16 cellular contexts compared by ENCODE assay signal in genomic region chr5:17154211-17154996, GRCh38.
A peak's percentile ranks its signal among the peaks of the same experiment; 100 is the strongest.
DNase-seq lines count a peak whose midpoint lies in the region; ATAC-seq and TF ChIP-seq lines count a peak whose summit lies in the region.
"Had no signal": no experiment of that assay in that cellular context is flagged by ENCODE, and none has a peak within 500 bp of the region (broad histone marks: within the 10 kb centered on the region; RNA-seq: fewer than 3 reads in every experiment).

No MANE protein-coding gene starts in this region.

- WGBS in SK-N-SH (ENCODE audit: low lambda C conversion rate): 53% methylated on average over 5 of the region's 5 CpGs

- POLR2A ChIA-PET in SK-N-SH (lab: Yijun Ruan, JAX): no interaction called here

- H3K4me1 ChIP-seq in SK-N-SH (ENCODE audit: control insufficient read depth in 1 of 2, insufficient read depth in 2 of 2, low read depth in 1 of 2, low read length in 1 of 2) (peaks cover 0 to 21% of the 10 kb centered on the region in 2 experiments; a peak in 2 of 4 replicates), RWPE2 (ENCODE audit: insufficient read depth, poor library complexity, severe bottlenecking) (peaks cover 30% of the 10 kb centered on the region), vagina (no peaks in the 10 kb centered on the region)
- H3K4me1 ChIP-seq: heart right ventricle, psoas muscle had no signal

- H3K9ac ChIP-seq in SK-N-SH: no peak overlapping the region

- peaks cover 30% of the 10 kb centered on the region for H3F3A ChIP-seq in SK-N-SH (replicated peaks; ENCODE audit: insufficient read depth)

- peak overlapping the region in 1 of 2 experiments; percentile 68; a peak in 2 of 4 replicates for H3K27ac ChIP-seq in SK-N-SH (ENCODE audit: low read depth in 2 of 2, low read length in 1 of 2)
- peak overlapping the region; percentile 79 for H3K27ac ChIP-seq in RWPE2 (ENCODE audit: poor library complexity, severe bottlenecking)
- H3K27ac ChIP-seq in vagina: no peak overlapping the region
- H3K27ac ChIP-seq: coronary artery, heart right ventricle, psoas muscle had no signal

- H3K4me2 ChIP-seq in SK-N-SH: no peak overlapping the region

- no peak for TF ChIP-seq RAD21 in SK-N-SH (IDR thresholded peaks at IDR 0.05; ENCODE audit: low read length)

- no peaks in the 10 kb centered on the region for H4K20me1 ChIP-seq in SK-N-SH (ENCODE audit: insufficient read depth)

- no peak for DNase-seq in SK-N-SH
- DNase-seq in RWPE2 (ENCODE audit: low spot score): no peak
- DNase-seq in epithelial cell of proximal tubule (ENCODE audit: low read depth): peak; percentile 60
- DNase-seq in anterior cingulate cortex (lab: John Stamatoyannopoulos, UW): no peak
- DNase-seq in activated CD8-positive, alpha-beta memory T cell treated with anti-CD3 and anti-CD28 coated beads, Interleukin-2, amount 50 U/mL, for 4 hours: no peak
- no peak for DNase-seq in vagina (ENCODE audit: extremely low spot score in 2 of 2)
- DNase-seq in stimulated activated CD4-positive, alpha-beta T cell treated with anti-CD3 and anti-CD28 coated beads, Interleukin-4, amount 100 ng/mL, for 4 hours: no peak
- DNase-seq: activated CD4-positive, alpha-beta T cell treated with anti-CD3 and anti-CD28 coated beads, Interleukin-2, amount 50 U/mL, for 4 hours; DMS79 treated with DMSO at 0.1 percent for 48 hours; heart right ventricle; Karpas-422; NCI-H526; psoas muscle; T-cell had no signal

- H3K9me2 ChIP-seq in SK-N-SH: no peaks in the 10 kb centered on the region

- TF ChIP-seq CTCF in SK-N-SH (IDR thresholded peaks at IDR 0.05) (no peak), RWPE2 (IDR thresholded peaks at IDR 0.05; ENCODE audit: poor library complexity, severe bottlenecking) (no peak), epithelial cell of proximal tubule (conservative IDR thresholded peaks at IDR 0.05; ENCODE audit: low read depth, low read length) (no peak), vagina (IDR thresholded peaks at IDR 0.05) (no peak)

- H3K27me3 ChIP-seq in SK-N-SH (ENCODE audit: insufficient read depth) (no peaks in the 10 kb centered on the region), RWPE2 (ENCODE audit: insufficient read depth, poor library complexity, severe bottlenecking) (no peaks in the 10 kb centered on the region), vagina (no peaks in the 10 kb centered on the region)

- H3K9me3 ChIP-seq in SK-N-SH (no peaks in the 10 kb centered on the region), RWPE2 (ENCODE audit: severe bottlenecking) (no peaks in the 10 kb centered on the region), vagina (no peaks in the 10 kb centered on the region)
- H3K9me3 ChIP-seq: heart right ventricle, psoas muscle had no signal

- no peak for TF ChIP-seq POLR2A in vagina (IDR thresholded peaks at IDR 0.05)

- ATAC-seq in SK-N-SH treated with all-trans-retinoic acid at 6 μM for 48 hours (no peak), RWPE2 (ENCODE audit: low read depth) (peak; percentile 84)
- ATAC-seq: heart right ventricle, psoas muscle, T-cell had no signal

- peaks cover 3% of the 10 kb centered on the region; the same call in 1 of the 2 replicates for H3K79me2 ChIP-seq in SK-N-SH (ENCODE audit: insufficient read depth)

- intact Hi-C loops in vagina (cut with DNase I): no loop called here

- H3K36me3 ChIP-seq in SK-N-SH (replicated peaks in 1 of 2; ENCODE audit: control insufficient read depth in 1 of 2, insufficient read depth in 2 of 2, low read length in 1 of 2) (no peaks in the 10 kb centered on the region), RWPE2 (ENCODE audit: low read depth) (no peaks in the 10 kb centered on the region), vagina (no peaks in the 10 kb centered on the region)
- H3K36me3 ChIP-seq: heart right ventricle had no signal

- H2AFZ ChIP-seq in SK-N-SH (ENCODE audit: low read depth): 0 out of 2 replicates have a peak overlapping the region, but pooled peaks have one; percentile 3

- H3K4me3 ChIP-seq in SK-N-SH (ENCODE audit: low read depth in 2 of 2, low read length in 1 of 2): no peak overlapping the region
- H3K4me3 ChIP-seq in RWPE2 (ENCODE audit: severe bottlenecking): no peak overlapping the region
- H3K4me3 ChIP-seq in epithelial cell of proximal tubule (ENCODE audit: low read depth, low read length): no peak overlapping the region
- no peak overlapping the region for H3K4me3 ChIP-seq in vagina
- H3K4me3 ChIP-seq: coronary artery, heart right ventricle, psoas muscle had no signal

- 0 out of 4 replicates have a peak, but pooled peaks of 1 of the 2 experiments have one; percentile 30 for TF ChIP-seq EP300 in SK-N-SH (IDR thresholded peaks at IDR 0.05; ENCODE audit: borderline replicate concordance in 1 of 2, low read depth in 1 of 2, low read length in 1 of 2)

- CTCF ChIA-PET in SK-N-SH (lab: Yijun Ruan, JAX): interaction anchor here (0.9 to 3.0 kb wide), 4 partner anchors 21 to 365 kb away, joined by 3 to 16 read pairs (median 8); no protein-coding TSS in a partner anchor

TF ChIP-seq in SK-N-SH, 30 proteins besides CTCF, POLR2A, EP300 and RAD21 (continues in another document):
- TF ChIP-seq MXI1 (IDR thresholded peaks at IDR 0.05; ENCODE audit: low read depth, low read length) (no peak), SIN3A (IDR thresholded peaks at IDR 0.05; ENCODE audit: borderline replicate concordance, low read depth, low read length) (no peak), NFIC (IDR thresholded peaks at IDR 0.05; ENCODE audit: borderline replicate concordance) (peak; percentile 31; the same call in 1 of the 2 replicates), RXRA (IDR thresholded peaks at IDR 0.05; ENCODE audit: borderline replicate concordance, low read depth) (peak; percentile 54), TCF12 (IDR thresholded peaks at IDR 0.05) (peak; percentile 51; the same call in 1 of the 2 replicates), MEF2A (IDR thresholded peaks at IDR 0.05; ENCODE audit: borderline replicate concordance, low read depth) (no peak), ELF1 (IDR thresholded peaks at IDR 0.05) (no peak)
- TF ChIP-seq, protein P1, sequence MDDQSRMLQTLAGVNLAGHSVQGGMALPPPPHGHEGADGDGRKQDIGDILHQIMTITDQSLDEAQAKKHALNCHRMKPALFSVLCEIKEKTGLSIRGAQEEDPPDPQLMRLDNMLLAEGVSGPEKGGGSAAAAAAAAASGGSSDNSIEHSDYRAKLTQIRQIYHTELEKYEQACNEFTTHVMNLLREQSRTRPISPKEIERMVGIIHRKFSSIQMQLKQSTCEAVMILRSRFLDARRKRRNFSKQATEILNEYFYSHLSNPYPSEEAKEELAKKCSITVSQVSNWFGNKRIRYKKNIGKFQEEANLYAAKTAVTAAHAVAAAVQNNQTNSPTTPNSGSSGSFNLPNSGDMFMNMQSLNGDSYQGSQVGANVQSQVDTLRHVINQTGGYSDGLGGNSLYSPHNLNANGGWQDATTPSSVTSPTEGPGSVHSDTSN (IDR thresholded peaks at IDR 0.05): peak; percentile 74

TF ChIP-seq in SK-N-SH treated with all-trans-retinoic acid at 6 μM for 48 hours, 23 proteins besides CTCF, POLR2A, EP300 and RAD21:
- no peak for TF ChIP-seq POU6F1 (CRISPR knock-in tag; IDR thresholded peaks at IDR 0.05; ENCODE audit: borderline replicate concordance, low read depth)
